In genomic region chr19:38070573-38070972, GRCh38 we compare ENCODE assay signal across 11 cellular contexts.
A peak's percentile ranks its signal among the peaks of the same experiment; 100 is the strongest.
DNase-seq lines count a peak whose midpoint lies in the region; ATAC-seq, FAIRE-seq and TF ChIP-seq lines count a peak whose summit lies in the region.
"Had no signal": no experiment of that assay in that cellular context is flagged by ENCODE, and none has a peak within 500 bp of the region (broad histone marks: within the 10 kb centered on the region; RNA-seq: fewer than 3 reads in every experiment).

No MANE protein-coding gene starts in this region.

- TF ChIP-seq RAD21 in K562 (CRISPR knock-in tag; conservative IDR thresholded peaks at IDR 0.05 in 1 of 2, IDR thresholded peaks at IDR 0.05 in 1 of 2) = no peak

- H3K9me1 ChIP-seq in K562 (ENCODE audit: control insufficient read depth, insufficient read depth, low read length) = no peaks in the 10 kb centered on the region

- H3K4me2 ChIP-seq in K562 (ENCODE audit: insufficient read depth, low read length) = peak overlapping the region; percentile 15; the same call in 1 of the 2 replicates

- no peak overlapping the region for H2AFZ ChIP-seq in K562 (ENCODE audit: low read depth, low read length)
- H2AFZ ChIP-seq: parathyroid adenoma had no signal

- POLR2A ChIA-PET in K562 (lab: Yijun Ruan, JAX) = no interaction called here

- H3K27me3 ChIP-seq in K562 (ENCODE audit: control insufficient read depth in 2 of 2, insufficient read depth in 2 of 2, low read length in 2 of 2) (peaks cover 0 to 17% of the 10 kb centered on the region in 2 experiments; a peak in 2 of 5 replicates), left lung (no peaks in the 10 kb centered on the region), suprapubic skin (no peaks in the 10 kb centered on the region)

- no peak; the same call in 1 of the 2 replicates for TF ChIP-seq EP300 in K562 (IDR thresholded peaks at IDR 0.05; ENCODE audit: low read length)
- TF ChIP-seq EP300 in suprapubic skin (IDR thresholded peaks at IDR 0.05) = no peak

- no peak for FAIRE-seq in K562 (lab: Jason Lieb, UNC)

- H3K79me2 ChIP-seq in K562 (ENCODE audit: control insufficient read depth, insufficient read depth, low read length) = no peaks in the 10 kb centered on the region

- CTCF ChIA-PET in K562 (lab: Yijun Ruan, JAX; ENCODE audit: low intra/inter-chr PET ratio) = no interaction called here

- H3K9me3 ChIP-seq in K562 (replicated peaks; ENCODE audit: control insufficient read depth, insufficient read depth, low read depth, low read length) = no peaks in the 10 kb centered on the region
- no peaks in the 10 kb centered on the region for H3K9me3 ChIP-seq in left lung
- H3K9me3 ChIP-seq in suprapubic skin = no peaks in the 10 kb centered on the region

- intact Hi-C loops in K562 (cut with micrococcal nuclease) (loop anchor here (5.0 kb wide), 1 partner anchor 168 kb away; no protein-coding TSS in a partner anchor), left lung (cut with DNase I) (no loop called here)

- H4K20me1 ChIP-seq in K562 (replicated peaks; ENCODE audit: control insufficient read depth, insufficient read depth, low read length) = no peaks in the 10 kb centered on the region; the same call in 1 of the 2 replicates

- H3K4me1 ChIP-seq in K562 (replicated peaks in 1 of 2; ENCODE audit: control insufficient read depth in 2 of 2, insufficient read depth in 2 of 2, low read length in 2 of 2) (peaks cover 3 to 5% of the 10 kb centered on the region in 2 experiments; a peak in 3 of 5 replicates), left lung (peaks cover 0 to 6% of the 10 kb centered on the region in 2 donors), suprapubic skin (no peaks in the 10 kb centered on the region)
- H3K4me1 ChIP-seq: parathyroid adenoma had no signal

- DNase-seq in DMS79 (lab: John Stamatoyannopoulos, UW) (peak; percentile 87), NCI-H2029 (lab: John Stamatoyannopoulos, UW) (peak; percentile 46), K562 (ENCODE audit: extremely low read depth in 1 of 4, low spot score in 3 of 4) (peak in 1 of 4 experiments; percentile 36), left lung (no peak), iPS-NIHi11 (ENCODE audit: low spot score) (no peak), suprapubic skin (ENCODE audit: low spot score in 2 of 2) (no peak)
- DNase-seq in stimulated activated CD4-positive, alpha-beta T cell treated with anti-CD3 and anti-CD28 coated beads, Interleukin-15, amount 100 ng/mL, for 24 hours = no peak
- DNase-seq: effector CD8-positive, alpha-beta T cell; OCI-M1 had no signal

- 7% methylated on average over 3 of the region's 3 CpGs for WGBS in K562 (ENCODE audit: insufficient coverage, low coverage, missing lambda C conversion rate)
- 29% methylated on average over 2 of the region's 3 CpGs for WGBS in suprapubic skin

- no peak overlapping the region for H3K9ac ChIP-seq in K562 (ENCODE audit: insufficient read depth in 1 of 2, low read depth in 2 of 2, low read length in 2 of 2)
- H3K9ac ChIP-seq: parathyroid adenoma had no signal

- no peak for TF ChIP-seq POLR2A in K562 (conservative IDR thresholded peaks at IDR 0.05)
- TF ChIP-seq POLR2A in suprapubic skin (IDR thresholded peaks at IDR 0.05) = no peak

- no TSS peak for BruUV-seq in K562 (replicated peaks; lab: Mats Ljungman, UMichigan)

- no peak for ATAC-seq in K562
- ATAC-seq in left lung = peak; percentile 56
- no peak for ATAC-seq in HG02840 (IDR thresholded peaks at IDR 0.05; ENCODE audit: low FRiP score, unreplicated experiment)

- in situ Hi-C loops in K562 (cut with MboI) = no loop called here

- H3K36me3 ChIP-seq in K562 (ENCODE audit: control insufficient read depth, insufficient read depth, low read length) (no peaks in the 10 kb centered on the region), left lung (no peaks in the 10 kb centered on the region), suprapubic skin (no peaks in the 10 kb centered on the region)

- H3K4me3 ChIP-seq in K562 (no peak overlapping the region), left lung (no peak overlapping the region), suprapubic skin (no peak overlapping the region)

- no peak overlapping the region for H3K27ac ChIP-seq in K562 (ENCODE audit: extremely low read depth, low read depth, low read length)
- H3K27ac ChIP-seq in left lung = no peak overlapping the region
- no peak overlapping the region for H3K27ac ChIP-seq in suprapubic skin
- H3K27ac ChIP-seq: parathyroid adenoma had no signal

- TF ChIP-seq CTCF in K562 (IDR thresholded peaks at IDR 0.05 in 2 of 3, conservative IDR thresholded peaks at IDR 0.05 in 1 of 3; ENCODE audit: insufficient read depth in 2 of 3, low read depth in 1 of 3, low read length in 3 of 3) (no peak), left lung (IDR thresholded peaks at IDR 0.05) (no peak), suprapubic skin (IDR thresholded peaks at IDR 0.05) (no peak)

TF ChIP-seq in K562, 482 proteins besides CTCF, POLR2A, EP300 and RAD21 (continues in another document):
- TF ChIP-seq SMARCA5 (IDR thresholded peaks at IDR 0.05) (no peak), YBX1 (IDR thresholded peaks at IDR 0.05) (no peak), NFYB (IDR thresholded peaks at IDR 0.05; ENCODE audit: extremely low read depth, insufficient read length) (no peak), NFE2L1 (tag; IDR thresholded peaks at IDR 0.05; ENCODE audit: borderline replicate concordance, low read depth) (peak; percentile 79), BHLHE40 (IDR thresholded peaks at IDR 0.05; ENCODE audit: low read length) (no peak), ZNF12 (CRISPR knock-in tag; IDR thresholded peaks at IDR 0.05) (no peak), NCOA1 (IDR thresholded peaks at IDR 0.05; ENCODE audit: low read depth) (no peak), NONO (IDR thresholded peaks at IDR 0.05; ENCODE audit: low read depth in 2 of 2, low read length in 1 of 2) (no peak), TOE1 (IDR thresholded peaks at IDR 0.05; ENCODE audit: borderline replicate concordance) (no peak), TOE1 (CRISPR knock-in tag; IDR thresholded peaks at IDR 0.05; ENCODE audit: borderline replicate concordance, low read depth) (no peak), MLLT1 (IDR thresholded peaks at IDR 0.05) (no peak), ARID2 (IDR thresholded peaks at IDR 0.05) (no peak), BACH1 (tag; IDR thresholded peaks at IDR 0.05) (peak; percentile 79), LEF1 (IDR thresholded peaks at IDR 0.05) (no peak), TAF9B (IDR thresholded peaks at IDR 0.05; ENCODE audit: partially characterized antibody) (no peak), SMARCA4 (IDR thresholded peaks at IDR 0.05) (no peak), ZZZ3 (IDR thresholded peaks at IDR 0.05) (no peak), ZNF24 (IDR thresholded peaks at IDR 0.05) (peak; percentile 61; the same call in 1 of the 2 replicates), NFE2 (IDR thresholded peaks at IDR 0.05; ENCODE audit: low read depth) (peak; percentile 82), SP1 (CRISPR knock-in tag; IDR thresholded peaks at IDR 0.05) (no peak), ETS1 (conservative IDR thresholded peaks at IDR 0.05; ENCODE audit: control insufficient read depth, low read depth, low read length) (no peak), ZNF395 (CRISPR knock-in tag; IDR thresholded peaks at IDR 0.05) (no peak)
- TF ChIP-seq, protein P1, sequence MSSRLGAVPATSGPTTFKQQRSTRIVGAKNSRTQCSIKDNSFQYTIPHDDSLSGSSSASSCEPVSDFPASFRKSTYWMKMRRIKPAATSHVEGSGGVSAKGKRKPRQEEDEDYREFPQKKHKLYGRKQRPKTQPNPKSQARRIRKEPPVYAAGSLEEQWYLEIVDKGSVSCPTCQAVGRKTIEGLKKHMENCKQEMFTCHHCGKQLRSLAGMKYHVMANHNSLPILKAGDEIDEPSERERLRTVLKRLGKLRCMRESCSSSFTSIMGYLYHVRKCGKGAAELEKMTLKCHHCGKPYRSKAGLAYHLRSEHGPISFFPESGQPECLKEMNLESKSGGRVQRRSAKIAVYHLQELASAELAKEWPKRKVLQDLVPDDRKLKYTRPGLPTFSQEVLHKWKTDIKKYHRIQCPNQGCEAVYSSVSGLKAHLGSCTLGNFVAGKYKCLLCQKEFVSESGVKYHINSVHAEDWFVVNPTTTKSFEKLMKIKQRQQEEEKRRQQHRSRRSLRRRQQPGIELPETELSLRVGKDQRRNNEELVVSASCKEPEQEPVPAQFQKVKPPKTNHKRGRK (tag; IDR thresholded peaks at IDR 0.05) = no peak

Comparison
In these comparisons a context has a peak if more than half of its experiments do, and no peak if none do; other contexts are left out.
1. DNase-seq: peak in DMS79 (single experiment) and NCI-H2029 (single experiment); none in left lung (0 of 2), stimulated activated CD4-positive, alpha-beta T cell treated with anti-CD3 and anti-CD28 coated beads, Interleukin-15, amount 100 ng/mL, for 24 hours (single experiment), iPS-NIHi11 (single experiment) and suprapubic skin (0 of 2).